ENCODE assay signal across 9 cellular contexts in the genomic region with DNA sequence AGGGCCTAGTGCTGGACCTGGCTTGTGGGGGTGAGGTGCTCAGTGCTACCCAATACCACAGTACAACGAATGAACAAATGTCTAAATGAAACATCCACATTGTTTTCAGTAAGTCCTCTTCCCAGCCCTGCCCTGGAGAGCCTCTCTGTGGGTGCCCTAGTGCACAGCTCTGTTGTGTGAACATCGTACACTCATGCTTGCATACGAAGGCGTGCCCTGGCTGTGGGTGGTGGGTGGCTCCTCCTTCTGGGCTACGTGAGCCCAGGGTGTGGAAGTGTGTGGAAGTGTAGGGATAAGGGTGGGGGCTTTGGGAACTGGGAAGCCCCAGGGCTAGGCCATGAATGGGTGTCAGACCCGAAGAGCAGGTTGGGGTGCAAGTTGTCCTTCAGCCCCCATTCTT. TPM values are rescaled to one million over a fixed set of nuclear protein-coding genes. Genes with fewer than 3 reads are reported as not detected.
DNase-seq lines count a peak whose midpoint lies in the region; ATAC-seq and TF ChIP-seq lines count a peak whose summit lies in the region.
"Had no signal": no experiment of that assay in that cellular context is flagged by ENCODE, and none has a peak within 500 bp of the region (broad histone marks: within the 10 kb centered on the region; RNA-seq: fewer than 3 reads in every experiment).

No MANE protein-coding gene starts in this region.

- no peak overlapping the region for H3K27ac Mint-ChIP-seq in activated naive CD4-positive, alpha-beta T cell treated with anti-CD3 and anti-CD28 coated beads for 36 hours
- H3K27ac Mint-ChIP-seq in activated naive CD8-positive, alpha-beta T cell treated with anti-CD3 and anti-CD28 coated beads, Interleukin-2, amount 50 U/mL, for 24 hours = peak overlapping the region; percentile 59

- H3K4me1 ChIP-seq in lower lobe of right lung (peaks cover 10% of the 10 kb centered on the region), thyroid gland (peaks cover 32 to 41% of the 10 kb centered on the region in 2 donors)

- H3K9me3 Mint-ChIP-seq in activated naive CD4-positive, alpha-beta T cell treated with anti-CD3 and anti-CD28 coated beads for 36 hours = no peaks in the 10 kb centered on the region
- H3K9me3 Mint-ChIP-seq in activated naive CD8-positive, alpha-beta T cell treated with anti-CD3 and anti-CD28 coated beads, Interleukin-2, amount 50 U/mL, for 24 hours = no peaks in the 10 kb centered on the region

- no peak for TF ChIP-seq POLR2A in thyroid gland (IDR thresholded peaks at IDR 0.05)

- H3K9me3 ChIP-seq in lower lobe of right lung = no peaks in the 10 kb centered on the region
- H3K9me3 ChIP-seq in thyroid gland = no peaks in the 10 kb centered on the region

- peaks cover 6% of the 10 kb centered on the region for H3K4me1 Mint-ChIP-seq in activated naive CD4-positive, alpha-beta T cell treated with anti-CD3 and anti-CD28 coated beads for 36 hours (ENCODE audit: low read depth)
- peaks cover 10% of the 10 kb centered on the region for H3K4me1 Mint-ChIP-seq in activated naive CD8-positive, alpha-beta T cell treated with anti-CD3 and anti-CD28 coated beads, Interleukin-2, amount 50 U/mL, for 24 hours

- H3K27me3 ChIP-seq in lower lobe of right lung (ENCODE audit: low read depth) = no peaks in the 10 kb centered on the region
- H3K27me3 ChIP-seq in thyroid gland = no peaks in the 10 kb centered on the region

- no peak for TF ChIP-seq CTCF in lower lobe of right lung (IDR thresholded peaks at IDR 0.05)
- no peak for TF ChIP-seq CTCF in thyroid gland (IDR thresholded peaks at IDR 0.05)

- CTCF ChIA-PET in activated naive CD4-positive, alpha-beta T cell treated with anti-CD3 and anti-CD28 coated beads for 36 hours (lab: Charles Lee) = interaction anchor here (1.9 to 6.2 kb wide), 2 partner anchors 28 to 170 kb away, joined by 6 to 47 read pairs; no protein-coding TSS in a partner anchor

- peak overlapping the region; percentile 90 for H3K4me3 ChIP-seq in lower lobe of right lung
- no peak overlapping the region for H3K4me3 ChIP-seq in thyroid gland (replicated peaks in 1 of 3)

- intact Hi-C loops in activated naive CD4-positive, alpha-beta T cell treated with anti-CD3 and anti-CD28 coated beads for 36 hours (cut with micrococcal nuclease) = loop anchor here (1.0 to 2.0 kb wide), 6 partner anchors 29 to 155 kb away; a partner anchor contains a TSS
- intact Hi-C loops in lower lobe of right lung (cut with DNase I) = no loop called here
- intact Hi-C loops in thyroid gland (cut with DNase I) = no loop called here

- H3K27me3 Mint-ChIP-seq in activated naive CD4-positive, alpha-beta T cell treated with anti-CD3 and anti-CD28 coated beads for 36 hours (ENCODE audit: low read depth) = no peaks in the 10 kb centered on the region
- H3K27me3 Mint-ChIP-seq in activated naive CD8-positive, alpha-beta T cell treated with anti-CD3 and anti-CD28 coated beads, Interleukin-2, amount 50 U/mL, for 24 hours = no peaks in the 10 kb centered on the region

- H3K36me3 Mint-ChIP-seq in activated naive CD4-positive, alpha-beta T cell treated with anti-CD3 and anti-CD28 coated beads for 36 hours (ENCODE audit: low read depth) = no peaks in the 10 kb centered on the region
- no peaks in the 10 kb centered on the region for H3K36me3 Mint-ChIP-seq in activated naive CD8-positive, alpha-beta T cell treated with anti-CD3 and anti-CD28 coated beads, Interleukin-2, amount 50 U/mL, for 24 hours (ENCODE audit: low read depth)

- H3K36me3 ChIP-seq in lower lobe of right lung (peaks cover 1% of the 10 kb centered on the region), thyroid gland (no peaks in the 10 kb centered on the region)

- 49 to 57% methylated on average over 6 of the region's 6 CpGs for WGBS in thyroid gland, 2 donors

- DNase-seq in activated naive CD4-positive, alpha-beta T cell treated with anti-CD3 and anti-CD28 coated beads for 36 hours = no peak
- DNase-seq in activated naive CD4-positive, alpha-beta T cell (lab: John Stamatoyannopoulos, UW) = no peak
- DNase-seq in activated naive CD8-positive, alpha-beta T cell treated with anti-CD3 and anti-CD28 coated beads, Interleukin-2, amount 50 U/mL, for 24 hours = no peak
- DNase-seq in lower lobe of right lung = no peak
- peak; percentile 32 to 44 for DNase-seq in thyroid gland
- DNase-seq in EL = no peak
- DNase-seq in AML-193 (lab: John Stamatoyannopoulos, UW) = no peak

- no peak overlapping the region for H3K27ac ChIP-seq in lower lobe of right lung
- peak overlapping the region; percentile 86 to 98 (median 88) for H3K27ac ChIP-seq in thyroid gland

- H3K4me3 Mint-ChIP-seq in activated naive CD4-positive, alpha-beta T cell treated with anti-CD3 and anti-CD28 coated beads for 36 hours = peak overlapping the region; percentile 60
- peak overlapping the region; percentile 89 for H3K4me3 Mint-ChIP-seq in activated naive CD8-positive, alpha-beta T cell treated with anti-CD3 and anti-CD28 coated beads, Interleukin-2, amount 50 U/mL, for 24 hours

- no peak for ATAC-seq in activated naive CD8-positive, alpha-beta T cell treated with anti-CD3 and anti-CD28 coated beads, Interleukin-2, amount 50 U/mL, for 24 hours
- ATAC-seq in lower lobe of right lung = peak in 1 of 2 donors; percentile 15
- ATAC-seq in GM18498 (IDR thresholded peaks at IDR 0.05; ENCODE audit: unreplicated experiment) = no peak

RNA-seq across cellular contexts. Expression of a gene that starts 0.6 kb away (rescaled TPM):
- total RNA-seq in activated naive CD4-positive, alpha-beta T cell treated with anti-CD3 and anti-CD28 coated beads for 36 hours = 10 to 100 TPM; 20.8 to 22.2 TPM
- total RNA-seq in lower lobe of right lung (16.5 TPM), thyroid gland (10 to 100 TPM; 13.3 to 33.1 (median 19.5) TPM)

RNA-seq across cellular contexts. Expression of a gene that starts 17.3 kb away (rescaled TPM):
- not detected for total RNA-seq in activated naive CD4-positive, alpha-beta T cell treated with anti-CD3 and anti-CD28 coated beads for 36 hours
- total RNA-seq in lower lobe of right lung = not detected
- not detected for total RNA-seq in thyroid gland
- total RNA-seq: Right ventricle myocardium inferior had no signal

RNA-seq across cellular contexts. Expression of a gene that starts 19.1 kb away (rescaled TPM):
- total RNA-seq in activated naive CD4-positive, alpha-beta T cell treated with anti-CD3 and anti-CD28 coated beads for 36 hours = under 1 TPM; 0.12 to 0.31 TPM
- total RNA-seq in lower lobe of right lung = 0.15 TPM
- 1 to 10 TPM in 2 of 4 donors, under 1 TPM in 2; 0.13 to 1.6 (median 0.82) TPM for total RNA-seq in thyroid gland

RNA-seq across cellular contexts. Expression of a gene that starts 38.2 kb away (rescaled TPM):
- 10 to 100 TPM; 25.3 to 25.7 TPM for total RNA-seq in activated naive CD4-positive, alpha-beta T cell treated with anti-CD3 and anti-CD28 coated beads for 36 hours
- total RNA-seq in lower lobe of right lung = 39.0 TPM
- 10 to 100 TPM in 3 of 4 donors, 1 to 10 TPM in 1; 9.4 to 14.5 (median 13.9) TPM for total RNA-seq in thyroid gland

RNA-seq across cellular contexts. Expression of a gene that starts 46.6 kb away (rescaled TPM):
- total RNA-seq in activated naive CD4-positive, alpha-beta T cell treated with anti-CD3 and anti-CD28 coated beads for 36 hours = 10 to 100 TPM; 24.5 to 25.2 TPM
- total RNA-seq in lower lobe of right lung (31.0 TPM), thyroid gland (10 to 100 TPM; 24.0 to 37.7 (median 33.2) TPM)

Comparison
In these comparisons a context has a peak if more than half of its experiments do, and no peak if none do; other contexts are left out.
1. DNase-seq: peak in thyroid gland (2 of 2); none in activated naive CD4-positive, alpha-beta T cell treated with anti-CD3 and anti-CD28 coated beads for 36 hours (single experiment), activated naive CD4-positive, alpha-beta T cell (0 of 4), activated naive CD8-positive, alpha-beta T cell treated with anti-CD3 and anti-CD28 coated beads, Interleukin-2, amount 50 U/mL, for 24 hours (single experiment), lower lobe of right lung (single experiment), EL (single experiment) and AML-193 (0 of 2).